Comparison of ENCODE assay signal across 28 cellular contexts in genomic region chr18:3333721-3334386, GRCh38.
"Had no signal": no experiment of that assay in that cellular context is flagged by ENCODE, and none has a peak within 500 bp of the region (broad histone marks: within the 10 kb centered on the region; RNA-seq: fewer than 3 reads in every experiment).

No MANE protein-coding gene starts in this region.

- DNase-seq: activated CD4-positive, alpha-beta T cell treated with anti-CD3 and anti-CD28 coated beads for 36 hours; activated CD8-positive, alpha-beta memory T cell treated with anti-CD3 and anti-CD28 coated beads, Interleukin-2, amount 50 U/mL, for 4 hours; activated CD8-positive, alpha-beta T cell treated with anti-CD3 and anti-CD28 coated beads for 36 hours; activated naive CD4-positive, alpha-beta T cell treated with anti-CD3 and anti-CD28 coated beads, Interleukin-2, amount 50 U/mL, for 16 hours; activated naive CD8-positive, alpha-beta T cell treated with anti-CD3 and anti-CD28 coated beads, Interleukin-2, amount 10 ng/mL, durations not matched to agents 7 days and 5 days; activated T-cell treated with anti-CD3 and anti-CD28 coated beads, Interleukin-2, amount 50 U/mL, for 72 hours; adrenal gland; aorta; caudate nucleus; MG63; MV-4-11; NCI-H1092 treated with DMSO at 0.1 percent for 48 hours; NCI-H1417 treated with DMSO at 0.1 percent for 48 hours; NCI-H1694; NCI-H2029; NCI-H2107; NCI-H2171 treated with DMSO at 0.1 percent for 48 hours; NCI-H226; NCI-H526; NCI-H774; RPMI8226; T-cell; T-helper 2 cell; T1000 had no signal

- H3K27ac Mint-ChIP-seq: activated CD4-positive, alpha-beta T cell treated with anti-CD3 and anti-CD28 coated beads for 36 hours; activated CD8-positive, alpha-beta T cell treated with anti-CD3 and anti-CD28 coated beads for 36 hours; activated naive CD8-positive, alpha-beta T cell treated with anti-CD3 and anti-CD28 coated beads, Interleukin-2, amount 10 ng/mL, durations not matched to agents 7 days and 5 days; activated T-cell treated with anti-CD3 and anti-CD28 coated beads, Interleukin-2, amount 50 U/mL, for 72 hours had no signal

- H3K4me3 Mint-ChIP-seq: activated CD4-positive, alpha-beta T cell treated with anti-CD3 and anti-CD28 coated beads for 36 hours; activated CD8-positive, alpha-beta T cell treated with anti-CD3 and anti-CD28 coated beads for 36 hours; activated naive CD8-positive, alpha-beta T cell treated with anti-CD3 and anti-CD28 coated beads, Interleukin-2, amount 10 ng/mL, durations not matched to agents 7 days and 5 days; activated T-cell treated with anti-CD3 and anti-CD28 coated beads, Interleukin-2, amount 50 U/mL, for 72 hours; T-cell had no signal

- H3K36me3 ChIP-seq: adrenal gland, breast epithelium, MG63 had no signal

- H3K27ac ChIP-seq: adrenal gland, breast epithelium, SK-N-MC, VCaP had no signal

- H3K4me1 Mint-ChIP-seq: activated CD4-positive, alpha-beta T cell treated with anti-CD3 and anti-CD28 coated beads for 36 hours; activated naive CD8-positive, alpha-beta T cell treated with anti-CD3 and anti-CD28 coated beads, Interleukin-2, amount 10 ng/mL, durations not matched to agents 7 days and 5 days; T-cell had no signal

- H3K9me3 ChIP-seq: adrenal gland, breast epithelium, MG63 had no signal

- H3K9me3 Mint-ChIP-seq: activated CD8-positive, alpha-beta T cell treated with anti-CD3 and anti-CD28 coated beads for 36 hours; activated naive CD8-positive, alpha-beta T cell treated with anti-CD3 and anti-CD28 coated beads, Interleukin-2, amount 10 ng/mL, durations not matched to agents 7 days and 5 days; activated T-cell treated with anti-CD3 and anti-CD28 coated beads, Interleukin-2, amount 50 U/mL, for 72 hours; T-cell had no signal

- H3K4me1 ChIP-seq: adrenal gland, breast epithelium had no signal

- H3K4me3 ChIP-seq: adrenal gland, breast epithelium, MG63, SK-N-MC had no signal

- H3K27me3 ChIP-seq: adrenal gland, breast epithelium, MG63 had no signal

- H3K36me3 Mint-ChIP-seq: activated naive CD8-positive, alpha-beta T cell treated with anti-CD3 and anti-CD28 coated beads, Interleukin-2, amount 10 ng/mL, durations not matched to agents 7 days and 5 days; T-cell had no signal

- H3K27me3 Mint-ChIP-seq: activated CD8-positive, alpha-beta T cell treated with anti-CD3 and anti-CD28 coated beads for 36 hours had no signal

- ATAC-seq: activated CD4-positive, alpha-beta T cell treated with anti-CD3 and anti-CD28 coated beads for 36 hours; activated CD8-positive, alpha-beta T cell treated with anti-CD3 and anti-CD28 coated beads for 36 hours; activated T-cell treated with anti-CD3 and anti-CD28 coated beads, Interleukin-2, amount 50 U/mL, for 72 hours; Right ventricle myocardium inferior; T-cell had no signal
